In genomic region chr4:84870398-84871163, GRCh38 we compare ENCODE assay signal across 1 cellular context.
TF ChIP-seq lines count a peak whose summit lies in the region.

No MANE protein-coding gene starts in this region.

TF ChIP-seq in SK-N-SH, 30 proteins besides CTCF, POLR2A, EP300 and RAD21 (continued from another document):
- TF ChIP-seq REST (IDR thresholded peaks at IDR 0.05; ENCODE audit: low read depth, low read length), result no peak; the same call in 1 of the 2 replicates
- TF ChIP-seq TEAD4 (IDR thresholded peaks at IDR 0.05; ENCODE audit: borderline replicate concordance, insufficient read depth), result peak; percentile 86
- TF ChIP-seq TCF12 (IDR thresholded peaks at IDR 0.05), result peak; percentile 81
- TF ChIP-seq GATA2 (CRISPR knock-in tag; IDR thresholded peaks at IDR 0.05), result no peak
- no peak for TF ChIP-seq NRF1 (IDR thresholded peaks at IDR 0.05; ENCODE audit: low read depth, low read length)
- TF ChIP-seq FOXM1 (IDR thresholded peaks at IDR 0.05; ENCODE audit: low read depth), result no peak
- peak; percentile 8; the same call in 1 of the 2 replicates for TF ChIP-seq GABPA (IDR thresholded peaks at IDR 0.05; ENCODE audit: low read depth)
- TF ChIP-seq IRF3 (IDR thresholded peaks at IDR 0.05; ENCODE audit: low read depth, low read length), result no peak
- no peak for TF ChIP-seq USF2 (IDR thresholded peaks at IDR 0.05; ENCODE audit: borderline replicate concordance, low read depth, low read length)
- TF ChIP-seq ZBTB33 (IDR thresholded peaks at IDR 0.05; ENCODE audit: borderline replicate concordance, low read depth), result no peak
- no peak for TF ChIP-seq RCOR1 (IDR thresholded peaks at IDR 0.05; ENCODE audit: low read length)
- no peak for TF ChIP-seq TAF1 (IDR thresholded peaks at IDR 0.05; ENCODE audit: borderline replicate concordance, low read depth, low read length)
- peak; percentile 14; the same call in 1 of the 2 replicates for TF ChIP-seq ELF1 (IDR thresholded peaks at IDR 0.05)
- peak; percentile 50; the same call in 1 of the 2 replicates for TF ChIP-seq MAX (IDR thresholded peaks at IDR 0.05; ENCODE audit: low read depth)
- peak; percentile 94 for TF ChIP-seq JUND (IDR thresholded peaks at IDR 0.05)
- no peak for TF ChIP-seq FOXJ3 (CRISPR knock-in tag; IDR thresholded peaks at IDR 0.05)
- no peak for TF ChIP-seq EZH2phosphoT487 (IDR thresholded peaks at IDR 0.05; ENCODE audit: borderline replicate concordance, low read depth)
- TF ChIP-seq MEF2A (IDR thresholded peaks at IDR 0.05; ENCODE audit: borderline replicate concordance, low read depth), result no peak
- peak; percentile 72; the same call in 1 of the 2 replicates for TF ChIP-seq RFX5 (IDR thresholded peaks at IDR 0.05; ENCODE audit: low read length)
- TF ChIP-seq SMC3 (IDR thresholded peaks at IDR 0.05; ENCODE audit: low read depth, low read length), result no peak
- peak; percentile 55 for TF ChIP-seq PBX3 (IDR thresholded peaks at IDR 0.05)
- 0 out of 2 replicates have a peak, but pooled peaks have one; percentile 27 for TF ChIP-seq POLR2AphosphoS5 (IDR thresholded peaks at IDR 0.05; ENCODE audit: low read depth, low read length)
- no peak for TF ChIP-seq CHD2 (IDR thresholded peaks at IDR 0.05; ENCODE audit: low read length, partially characterized antibody)
- TF ChIP-seq SIN3A (IDR thresholded peaks at IDR 0.05; ENCODE audit: borderline replicate concordance, low read depth, low read length), result no peak
- no peak for TF ChIP-seq USF1 (IDR thresholded peaks at IDR 0.05; ENCODE audit: borderline replicate concordance, low read depth)
- peak; percentile 87 for TF ChIP-seq FOSL2 (IDR thresholded peaks at IDR 0.05; ENCODE audit: borderline replicate concordance, low read depth)
- no peak for TF ChIP-seq YY1 (IDR thresholded peaks at IDR 0.05; ENCODE audit: low read depth)
TF ChIP-seq in SK-N-SH: peak in this region for 12.
